In the genomic region with DNA sequence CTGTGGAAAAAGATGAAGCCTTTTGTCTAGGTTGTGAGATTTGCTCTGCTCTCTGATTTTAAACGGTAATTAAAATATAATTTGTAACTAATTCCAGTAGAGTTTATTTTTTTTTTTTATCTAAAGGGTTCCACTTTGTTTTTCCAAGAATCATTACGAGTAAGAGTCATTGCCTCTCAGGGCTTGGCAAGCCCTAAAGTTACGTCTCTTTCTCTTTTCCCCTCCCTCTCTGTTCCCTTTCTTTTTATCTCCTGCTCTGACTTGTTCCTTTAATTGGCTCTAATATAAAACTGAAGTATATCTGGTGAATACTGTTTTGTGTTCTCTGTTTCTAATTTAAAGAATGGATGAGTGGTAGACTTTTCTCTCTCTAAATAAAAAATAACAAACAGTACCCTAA, we compare ENCODE assay signal across 1 cellular context.
TF ChIP-seq lines count a peak whose summit lies in the region.

No MANE protein-coding gene starts in this region.

TF ChIP-seq in GM12891, 5 proteins besides CTCF, POLR2A, EP300 and RAD21:
- TF ChIP-seq SPI1 (IDR thresholded peaks at IDR 0.05; ENCODE audit: low read depth, low read length) (no peak), PAX5 (IDR thresholded peaks at IDR 0.05; ENCODE audit: insufficient read depth, low read length, severe bottlenecking) (no peak), TAF1 (IDR thresholded peaks at IDR 0.05; ENCODE audit: low read depth, low read length) (no peak), POLR2AphosphoS5 (IDR thresholded peaks at IDR 0.05; ENCODE audit: low read depth, low read length) (no peak), POU2F2 (IDR thresholded peaks at IDR 0.05; ENCODE audit: low read depth, low read length) (no peak)
TF ChIP-seq in GM12891: peak in this region for 0.
